ENCODE assay signal across 9 cellular contexts in the genomic region with DNA sequence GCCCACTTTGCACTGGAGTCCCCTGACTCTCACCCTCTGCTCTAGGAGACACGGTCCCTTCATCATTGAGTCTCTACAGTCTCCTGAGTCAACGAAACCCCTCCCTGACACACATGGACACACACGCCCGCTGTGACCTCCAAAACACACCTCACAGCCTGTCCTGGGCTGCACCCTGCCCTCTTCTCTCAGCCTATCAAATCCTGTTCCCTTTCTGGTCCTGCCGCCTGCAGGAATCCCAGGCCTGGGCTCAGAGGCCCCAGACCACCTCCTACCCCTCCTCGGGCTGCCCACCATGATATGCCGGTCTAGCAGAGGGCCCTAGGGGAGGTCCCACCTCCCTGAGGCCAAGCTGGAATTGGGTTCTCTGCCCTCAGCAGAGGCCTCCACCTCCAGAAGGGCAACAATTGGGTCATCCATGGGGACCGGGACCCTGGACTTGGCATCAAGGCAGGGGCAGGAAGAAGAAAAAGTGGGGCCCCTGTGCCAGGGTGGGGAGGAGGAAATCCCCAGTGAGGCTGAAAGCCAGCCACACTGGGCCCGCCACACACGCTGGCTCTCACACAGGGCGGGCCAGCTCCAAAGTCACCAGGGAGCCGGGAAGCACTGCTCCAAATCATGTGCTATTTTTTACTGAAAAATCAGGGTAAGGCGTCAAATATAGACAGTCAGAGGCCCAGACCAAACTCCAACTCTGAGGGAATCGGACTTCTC. TPM values are rescaled to one million over a fixed set of nuclear protein-coding genes. Genes with fewer than 3 reads are reported as not detected.
DNase-seq lines count a peak whose midpoint lies in the region; ATAC-seq lines count a peak whose summit lies in the region.
"Had no signal": no experiment of that assay in that cellular context is flagged by ENCODE, and none has a peak within 500 bp of the region (broad histone marks: within the 10 kb centered on the region; RNA-seq: fewer than 3 reads in every experiment).

No MANE protein-coding gene starts in this region.

- H3K4me3 ChIP-seq in mucosa of stomach (ENCODE audit: low read length) (peak overlapping the region; percentile 25), aorta (ENCODE audit: low read length in 2 of 2) (no peak overlapping the region)

- 8 to 9% methylated on average over 14 of the region's 14 CpGs for WGBS in aorta, 2 donors

- H3K9me3 ChIP-seq in mucosa of stomach (ENCODE audit: control insufficient read depth, low read length) (no peaks in the 10 kb centered on the region), aorta (ENCODE audit: control insufficient read depth, low read length) (no peaks in the 10 kb centered on the region)

- H3K27me3 ChIP-seq in mucosa of stomach (ENCODE audit: control insufficient read depth, insufficient read depth, low read length), result no peaks in the 10 kb centered on the region
- no peaks in the 10 kb centered on the region for H3K27me3 ChIP-seq in aorta (ENCODE audit: control insufficient read depth in 1 of 2, insufficient read depth in 2 of 2, low read length in 1 of 2)

- H3K36me3 ChIP-seq in mucosa of stomach (ENCODE audit: control insufficient read depth, insufficient read depth, low read length) (peaks cover 9% of the 10 kb centered on the region), aorta (ENCODE audit: control insufficient read depth in 1 of 2, insufficient read depth in 2 of 2, low read length in 1 of 2) (no peaks in the 10 kb centered on the region)

- peaks cover 65% of the 10 kb centered on the region for H3K4me1 ChIP-seq in mucosa of stomach (ENCODE audit: control insufficient read depth, insufficient read depth, low read length)
- H3K4me1 ChIP-seq in aorta (ENCODE audit: control insufficient read depth in 1 of 2, insufficient read depth in 2 of 2, low read length in 2 of 2), result peaks cover 0 to 3% of the 10 kb centered on the region in 2 donors

- intact Hi-C loops in Right ventricle myocardium inferior (cut with DNase I), result no loop called here
- intact Hi-C loops in cardiac septum (cut with DNase I), result loop anchor here (5.0 kb wide), 1 partner anchor 35 kb away; no protein-coding TSS in a partner anchor
- intact Hi-C loops in aorta (cut with DNase I), result loop anchor here in 1 of 2 donors (1.0 to 10.0 kb wide), 3 partner anchors 14 to 50 kb away; a partner anchor contains a TSS

- ATAC-seq in Right ventricle myocardium inferior, result no peak
- ATAC-seq in aorta (ENCODE audit: low FRiP score), result peak; percentile 52

- H3K9ac ChIP-seq in mucosa of stomach (ENCODE audit: low read length), result peak overlapping the region; percentile 59

- DNase-seq in Right ventricle myocardium inferior (ENCODE audit: missing footprints) (peak; percentile 69), cardiac septum (ENCODE audit: low spot score) (no peak), caudate nucleus (lab: John Stamatoyannopoulos, UW) (peak in 3 of 61 donors; percentile 17 to 33 (median 24)), aorta (peak in 1 of 2 donors; percentile 72), DMS153 (lab: John Stamatoyannopoulos, UW) (no peak), superior temporal gyrus (ENCODE audit: extremely low spot score) (no peak), MV-4-11 (lab: John Stamatoyannopoulos, UW) (no peak)
- DNase-seq: NCI-H1694 treated with DMSO at 0.1 percent for 48 hours had no signal

- H3K27ac ChIP-seq in caudate nucleus (ENCODE audit: low read depth, low read length) (peak overlapping the region; percentile 58), aorta (ENCODE audit: low read depth in 1 of 2, low read length in 2 of 2) (peak overlapping the region; percentile 39 to 74)

RNA-seq across cellular contexts. Expression of a gene that starts 3.4 kb away (rescaled TPM):
- total RNA-seq in Right ventricle myocardium inferior (38.4 TPM), cardiac septum (46.1 TPM), aorta (10 to 100 TPM; 64.4 to 99.0 TPM)
- 10 to 100 TPM; 20.3 to 26.1 TPM for polyA plus RNA-seq in aorta

RNA-seq across cellular contexts. Expression of a gene that starts 17.1 kb away (rescaled TPM):
- total RNA-seq in Right ventricle myocardium inferior (1.7 TPM), cardiac septum (4.4 TPM), aorta (10 to 100 TPM in 1 of 2 donors, 1 to 10 TPM in 1; 9.3 to 12.6 TPM)
- 1 to 10 TPM; 2.5 to 3.8 TPM for polyA plus RNA-seq in aorta

RNA-seq across cellular contexts. Expression of a gene that starts 18.7 kb away (rescaled TPM):
- total RNA-seq in Right ventricle myocardium inferior, result 151 TPM
- 159 TPM for total RNA-seq in cardiac septum
- 10 to 100 TPM; 91.8 to 92.7 TPM for total RNA-seq in aorta
- 100 to 1,000 TPM in 1 of 2 donors, 10 to 100 TPM in 1; 86.4 to 198 TPM for polyA plus RNA-seq in aorta

RNA-seq across cellular contexts. Expression of a gene that starts 51.9 kb away (rescaled TPM):
- 260 TPM for total RNA-seq in Right ventricle myocardium inferior
- total RNA-seq in cardiac septum, result 131 TPM
- total RNA-seq in aorta, result 10 to 100 TPM; 39.4 to 42.8 TPM
- polyA plus RNA-seq in aorta, result 10 to 100 TPM; 15.0 to 45.8 TPM

RNA-seq across cellular contexts. Expression of a gene that starts 54.3 kb away (rescaled TPM):
- 28.2 TPM for total RNA-seq in Right ventricle myocardium inferior
- total RNA-seq in cardiac septum, result 142 TPM
- 100 to 1,000 TPM; 400 to 948 TPM for total RNA-seq in aorta
- polyA plus RNA-seq in aorta, result 100 to 1,000 TPM in 1 of 2 donors, 10 to 100 TPM in 1; 70.2 to 391 TPM
